In the genomic region with DNA sequence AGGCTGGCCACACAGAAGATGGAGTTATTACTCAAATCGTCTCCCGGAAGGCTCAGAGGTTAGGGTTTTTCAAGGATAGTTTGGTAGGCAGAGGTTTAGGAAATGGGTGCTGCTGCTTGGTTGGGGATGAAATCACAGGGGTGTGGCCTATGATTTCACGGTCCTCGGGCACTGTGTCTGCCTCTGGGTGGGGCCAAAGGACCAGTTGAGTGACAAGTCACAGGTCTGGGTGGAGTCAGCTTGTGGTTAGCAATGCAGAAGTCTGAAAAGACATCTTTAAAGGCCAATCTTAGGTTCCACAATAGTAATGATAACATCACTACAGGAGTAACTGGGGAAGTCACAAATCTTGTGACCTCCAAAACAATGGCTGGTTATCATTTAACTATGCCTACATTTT, we compare ENCODE assay signal across 10 cellular contexts.
A peak's percentile ranks its signal among the peaks of the same experiment; 100 is the strongest.
DNase-seq lines count a peak whose midpoint lies in the region; ATAC-seq and TF ChIP-seq lines count a peak whose summit lies in the region.
"Had no signal": no experiment of that assay in that cellular context is flagged by ENCODE, and none has a peak within 500 bp of the region (broad histone marks: within the 10 kb centered on the region; RNA-seq: fewer than 3 reads in every experiment).

No MANE protein-coding gene starts in this region.

- POLR2A ChIA-PET in naive thymus-derived CD4-positive, alpha-beta T cell (lab: Charles Lee) = no interaction called here

- no peak overlapping the region for H3K27ac Mint-ChIP-seq in naive thymus-derived CD4-positive, alpha-beta T cell
- H3K27ac Mint-ChIP-seq in osteocyte (ENCODE audit: unreplicated experiment) = no peak overlapping the region
- H3K27ac Mint-ChIP-seq: dendritic cell treated with granulocyte-macrophage colony-stimulating factor and Interleukin-4, amounts not matched to agents 40 ng/mL and 50 ng/mL, for 4 days had no signal

- intact Hi-C loops in naive thymus-derived CD4-positive, alpha-beta T cell (cut with micrococcal nuclease) = no loop called here
- intact Hi-C loops in body of pancreas (cut with DNase I) = no loop called here

- peak; percentile 76 for ATAC-seq in HG02981 (IDR thresholded peaks at IDR 0.05; ENCODE audit: unreplicated experiment)
- ATAC-seq in naive thymus-derived CD4-positive, alpha-beta T cell = peak; percentile 80
- no peak for ATAC-seq in body of pancreas

- no peak overlapping the region for H3K27ac ChIP-seq in naive thymus-derived CD4-positive, alpha-beta T cell (ENCODE audit: low read depth, low read length)
- H3K27ac ChIP-seq in body of pancreas = no peak overlapping the region
- H3K27ac ChIP-seq: WERI-Rb-1 had no signal

- no peaks in the 10 kb centered on the region for H3K9me3 ChIP-seq in naive thymus-derived CD4-positive, alpha-beta T cell (ENCODE audit: control insufficient read depth in 2 of 3, low read length in 3 of 3)
- H3K9me3 ChIP-seq in body of pancreas = no peaks in the 10 kb centered on the region

- CTCF ChIA-PET in naive thymus-derived CD4-positive, alpha-beta T cell (lab: Charles Lee) = no interaction called here

- no peaks in the 10 kb centered on the region for H3K4me1 ChIP-seq in naive thymus-derived CD4-positive, alpha-beta T cell (ENCODE audit: control insufficient read depth in 2 of 2, insufficient read depth in 2 of 2, low read length in 2 of 2)
- H3K4me1 ChIP-seq in body of pancreas = no peaks in the 10 kb centered on the region

- H3K27me3 ChIP-seq in naive thymus-derived CD4-positive, alpha-beta T cell (ENCODE audit: control insufficient read depth in 2 of 2, insufficient read depth in 2 of 2, low read length in 2 of 2) = no peaks in the 10 kb centered on the region
- no peaks in the 10 kb centered on the region for H3K27me3 ChIP-seq in body of pancreas

- peaks cover under 1 to 13% (median 4%) of the 10 kb centered on the region in 11 donors for H3K9me3 Mint-ChIP-seq in naive thymus-derived CD4-positive, alpha-beta T cell
- H3K9me3 Mint-ChIP-seq in osteocyte (ENCODE audit: unreplicated experiment) = peaks cover 4% of the 10 kb centered on the region
- H3K9me3 Mint-ChIP-seq: dendritic cell treated with granulocyte-macrophage colony-stimulating factor and Interleukin-4, amounts not matched to agents 40 ng/mL and 50 ng/mL, for 4 days had no signal

- H3K36me3 ChIP-seq in naive thymus-derived CD4-positive, alpha-beta T cell (ENCODE audit: control insufficient read depth in 2 of 3, insufficient read depth in 3 of 3, low read length in 3 of 3) = no peaks in the 10 kb centered on the region
- H3K36me3 ChIP-seq in body of pancreas (replicated peaks in 1 of 2; ENCODE audit: insufficient read depth in 1 of 2, low read depth in 2 of 2) = no peaks in the 10 kb centered on the region
- H3K36me3 ChIP-seq: WERI-Rb-1 had no signal

- WGBS in body of pancreas, 2 donors = 54 to 57% methylated on average over 4 of the region's 4 CpGs

- no peak overlapping the region for H3K4me3 ChIP-seq in naive thymus-derived CD4-positive, alpha-beta T cell (ENCODE audit: low read length)
- no peak overlapping the region for H3K4me3 ChIP-seq in body of pancreas

- no peak overlapping the region for H3K4me3 Mint-ChIP-seq in naive thymus-derived CD4-positive, alpha-beta T cell
- H3K4me3 Mint-ChIP-seq in osteocyte (ENCODE audit: unreplicated experiment) = no peak overlapping the region
- H3K4me3 Mint-ChIP-seq: dendritic cell treated with granulocyte-macrophage colony-stimulating factor and Interleukin-4, amounts not matched to agents 40 ng/mL and 50 ng/mL, for 4 days had no signal

- TF ChIP-seq CTCF in body of pancreas (IDR thresholded peaks at IDR 0.05) (no peak), osteocyte (IDR thresholded peaks at IDR 0.05) (no peak)

- H3K4me1 Mint-ChIP-seq in naive thymus-derived CD4-positive, alpha-beta T cell = no peaks in the 10 kb centered on the region
- H3K4me1 Mint-ChIP-seq in osteocyte (ENCODE audit: unreplicated experiment) = no peaks in the 10 kb centered on the region

- no peak for TF ChIP-seq POLR2A in body of pancreas (IDR thresholded peaks at IDR 0.05)

- peaks cover 0 to 6% (median 0%) of the 10 kb centered on the region in 5 donors for H3K36me3 Mint-ChIP-seq in naive thymus-derived CD4-positive, alpha-beta T cell
- H3K36me3 Mint-ChIP-seq in osteocyte (ENCODE audit: unreplicated experiment) = no peaks in the 10 kb centered on the region

- DNase-seq in NCI-H2227 (lab: John Stamatoyannopoulos, UW; ENCODE audit: unreplicated experiment) = peak; percentile 6
- no peak for DNase-seq in NCI-H2227 treated with DMSO at 0.1 percent for 48 hours (lab: John Stamatoyannopoulos, UW)
- peak; percentile 81 for DNase-seq in OCI-M1 (lab: John Stamatoyannopoulos, UW)
- no peak for DNase-seq in naive thymus-derived CD4-positive, alpha-beta T cell
- DNase-seq in body of pancreas = no peak
- DNase-seq in D341Med (ENCODE audit: low spot score) = no peak
- DNase-seq in osteocyte (ENCODE audit: extremely low spot score, unreplicated experiment) = no peak
- DNase-seq: WERI-Rb-1 had no signal

- H3K27me3 Mint-ChIP-seq in naive thymus-derived CD4-positive, alpha-beta T cell = no peaks in the 10 kb centered on the region
- H3K27me3 Mint-ChIP-seq in osteocyte (ENCODE audit: unreplicated experiment) = peaks cover 3% of the 10 kb centered on the region
- H3K27me3 Mint-ChIP-seq: dendritic cell treated with granulocyte-macrophage colony-stimulating factor and Interleukin-4, amounts not matched to agents 40 ng/mL and 50 ng/mL, for 4 days had no signal

Comparison
In these comparisons a context has a peak if more than half of its experiments do, and no peak if none do; other contexts are left out.
1. DNase-seq: peak in NCI-H2227 (single experiment) and OCI-M1 (single experiment); none in NCI-H2227 treated with DMSO at 0.1 percent for 48 hours (single experiment), naive thymus-derived CD4-positive, alpha-beta T cell (0 of 9), body of pancreas (0 of 4), D341Med (single experiment) and osteocyte (single experiment).